22 cellular contexts compared by ENCODE assay signal in genomic region chr18:78797499-78797898, GRCh38.
DNase-seq lines count a peak whose midpoint lies in the region; ATAC-seq and TF ChIP-seq lines count a peak whose summit lies in the region.
"Had no signal": no experiment of that assay in that cellular context is flagged by ENCODE, and none has a peak within 500 bp of the region (broad histone marks: within the 10 kb centered on the region; RNA-seq: fewer than 3 reads in every experiment).

No MANE protein-coding gene starts in this region.

- H3K27ac Mint-ChIP-seq in chondrocyte (ENCODE audit: unreplicated experiment): no peak overlapping the region
- H3K27ac Mint-ChIP-seq: B cell; CD4-positive, alpha-beta T cell; CD8-positive, alpha-beta T cell had no signal

- 92 to 94% methylated on average over 11 of the region's 11 CpGs for WGBS in aorta, 2 donors

- peaks cover 12% of the 10 kb centered on the region for H3K9me3 Mint-ChIP-seq in chondrocyte (ENCODE audit: low read depth)
- H3K9me3 Mint-ChIP-seq: CD4-positive, alpha-beta T cell; CD8-positive, alpha-beta T cell had no signal

- no peaks in the 10 kb centered on the region for H3K36me3 Mint-ChIP-seq in chondrocyte (ENCODE audit: low read depth)
- H3K36me3 Mint-ChIP-seq: CD8-positive, alpha-beta T cell had no signal

- no peaks in the 10 kb centered on the region for H3K4me1 ChIP-seq in aorta (ENCODE audit: control insufficient read depth in 1 of 2, insufficient read depth in 2 of 2, low read length in 2 of 2)
- H3K4me1 ChIP-seq: BLaER1 treated with 17β-estradiol and CSF1 and Interleukin-3, amounts not matched to agents 10 nM and 100 nM; Caco-2 had no signal

- H3K9me3 ChIP-seq in aorta (ENCODE audit: control insufficient read depth, low read length): no peaks in the 10 kb centered on the region
- H3K9me3 ChIP-seq: BLaER1 treated with 17β-estradiol and CSF1 and Interleukin-3, amounts not matched to agents 10 nM and 100 nM; Caco-2 had no signal

- intact Hi-C loops in posterior vena cava (cut with DNase I): no loop called here
- intact Hi-C loops in aorta (cut with DNase I): no loop called here

- no peaks in the 10 kb centered on the region for H3K36me3 ChIP-seq in aorta (ENCODE audit: control insufficient read depth in 1 of 2, insufficient read depth in 2 of 2, low read length in 1 of 2)
- H3K36me3 ChIP-seq: BLaER1 treated with 17β-estradiol and CSF1 and Interleukin-3, amounts not matched to agents 10 nM and 100 nM had no signal

- no peaks in the 10 kb centered on the region for H3K27me3 Mint-ChIP-seq in chondrocyte (ENCODE audit: low read depth)
- H3K27me3 Mint-ChIP-seq: B cell; CD4-positive, alpha-beta T cell had no signal

- no peaks in the 10 kb centered on the region for H3K27me3 ChIP-seq in aorta (ENCODE audit: control insufficient read depth in 1 of 2, insufficient read depth in 2 of 2, low read length in 1 of 2)
- H3K27me3 ChIP-seq: BLaER1 treated with 17β-estradiol and CSF1 and Interleukin-3, amounts not matched to agents 10 nM and 100 nM had no signal

- no peaks in the 10 kb centered on the region for H3K4me1 Mint-ChIP-seq in chondrocyte (ENCODE audit: low read depth)
- H3K4me1 Mint-ChIP-seq: B cell had no signal

- H3K4me3 Mint-ChIP-seq in chondrocyte (ENCODE audit: unreplicated experiment): no peak overlapping the region
- H3K4me3 Mint-ChIP-seq: B cell; CD4-positive, alpha-beta T cell; CD8-positive, alpha-beta T cell had no signal

- DNase-seq in chondrocyte (ENCODE audit: low spot score) (peak; percentile 64), posterior vena cava (ENCODE audit: low spot score) (peak; percentile 66), aorta (peak; percentile 4 to 48), globus pallidus (ENCODE audit: low spot score) (no peak), activated gamma-delta T cell (lab: John Stamatoyannopoulos, UW) (no peak)
- DNase-seq: 8988T; ACHN; AML-193; Caco-2; Calu3; CD4-positive, alpha-beta T cell; CD8-positive, alpha-beta T cell; DMS153; DMS53; DMS79; DND-41; EL; GDM1 had no signal

- H3K27ac ChIP-seq in aorta (ENCODE audit: low read depth in 1 of 2, low read length in 2 of 2): no peak overlapping the region
- H3K27ac ChIP-seq: BLaER1 treated with 17β-estradiol and CSF1 and Interleukin-3, amounts not matched to agents 10 nM and 100 nM; C4-2B had no signal

- no peak overlapping the region for H3K4me3 ChIP-seq in aorta (ENCODE audit: low read length in 2 of 2)
- H3K4me3 ChIP-seq: BLaER1 treated with 17β-estradiol and CSF1 and Interleukin-3, amounts not matched to agents 10 nM and 100 nM; GM12878 had no signal

- no peak for ATAC-seq in aorta (ENCODE audit: low FRiP score)
- ATAC-seq: CD8-positive, alpha-beta T cell; GM12878 had no signal

- no peak for TF ChIP-seq CTCF in chondrocyte (IDR thresholded peaks at IDR 0.05)

Comparison
In these comparisons a context has a peak if more than half of its experiments do, and no peak if none do; other contexts are left out.
1. DNase-seq: peak in chondrocyte (single experiment), posterior vena cava (single experiment) and aorta (2 of 2); none in globus pallidus (single experiment) and activated gamma-delta T cell (single experiment).